ENCODE assay signal across 1 cellular context in genomic region chr1:9593492-9594465, GRCh38.
TF ChIP-seq lines count a peak whose summit lies in the region.

No MANE protein-coding gene starts in this region.

TF ChIP-seq in HepG2, 621 proteins besides CTCF, POLR2A, EP300 and RAD21 (continued from another document and continues in another):
- TF ChIP-seq ZGPAT (CRISPR knock-in tag; IDR thresholded peaks at IDR 0.05), result 0 out of 2 replicates have a peak, but pooled peaks have one; percentile 26
- no peak for TF ChIP-seq MLX (CRISPR knock-in tag; IDR thresholded peaks at IDR 0.05)
- TF ChIP-seq REST (IDR thresholded peaks at IDR 0.05; ENCODE audit: borderline replicate concordance in 1 of 2, low read depth in 1 of 2, low read length in 2 of 2), result peak; percentile 25 to 82
- TF ChIP-seq PRPF4 (IDR thresholded peaks at IDR 0.05; ENCODE audit: low read depth, low read length, poor library complexity, severe bottlenecking), result no peak
- TF ChIP-seq ZKSCAN5 (CRISPR knock-in tag; IDR thresholded peaks at IDR 0.05), result no peak
- TF ChIP-seq ZNF574 (CRISPR knock-in tag; IDR thresholded peaks at IDR 0.05), result no peak
- no peak for TF ChIP-seq MIER3 (CRISPR knock-in tag; IDR thresholded peaks at IDR 0.05; ENCODE audit: borderline replicate concordance)
- no peak for TF ChIP-seq PPARG (CRISPR knock-in tag; conservative IDR thresholded peaks at IDR 0.05)
- no peak for TF ChIP-seq AFF4 (CRISPR knock-in tag; IDR thresholded peaks at IDR 0.05)
- no peak for TF ChIP-seq JUN (CRISPR knock-in tag; IDR thresholded peaks at IDR 0.05)
- TF ChIP-seq ZNF207 (IDR thresholded peaks at IDR 0.05; ENCODE audit: borderline replicate concordance), result no peak
- TF ChIP-seq ATM (IDR thresholded peaks at IDR 0.05; ENCODE audit: borderline replicate concordance), result no peak
- no peak for TF ChIP-seq ZNF589 (CRISPR knock-in tag; conservative IDR thresholded peaks at IDR 0.05)
- no peak for TF ChIP-seq IRF2 (CRISPR knock-in tag; IDR thresholded peaks at IDR 0.05)
- no peak for TF ChIP-seq ZNF878 (CRISPR knock-in tag; IDR thresholded peaks at IDR 0.05)
- TF ChIP-seq ZNF318 (CRISPR knock-in tag; IDR thresholded peaks at IDR 0.05), result no peak
- no peak for TF ChIP-seq CSRNP2 (CRISPR knock-in tag; conservative IDR thresholded peaks at IDR 0.05; ENCODE audit: low read depth)
- no peak for TF ChIP-seq SP140L (CRISPR knock-in tag; IDR thresholded peaks at IDR 0.05; ENCODE audit: borderline replicate concordance)
- TF ChIP-seq ETV5 (CRISPR knock-in tag; IDR thresholded peaks at IDR 0.05; ENCODE audit: borderline replicate concordance), result peak; percentile 81
- TF ChIP-seq RBAK (CRISPR knock-in tag; IDR thresholded peaks at IDR 0.05), result no peak
- no peak for TF ChIP-seq SIN3B (IDR thresholded peaks at IDR 0.05; ENCODE audit: low read length)
- 0 out of 2 replicates have a peak, but pooled peaks have one; percentile 26 for TF ChIP-seq FOXK1 (CRISPR knock-in tag; IDR thresholded peaks at IDR 0.05; ENCODE audit: borderline replicate concordance, low read depth)
- no peak for TF ChIP-seq ZNF782 (CRISPR knock-in tag; IDR thresholded peaks at IDR 0.05; ENCODE audit: borderline replicate concordance)
- TF ChIP-seq KLF6 (CRISPR knock-in tag; IDR thresholded peaks at IDR 0.05), result no peak
- peak; percentile 33; the same call in 1 of the 2 replicates for TF ChIP-seq ZNF292 (CRISPR knock-in tag; IDR thresholded peaks at IDR 0.05; ENCODE audit: borderline replicate concordance, low read depth)
- TF ChIP-seq RCOR2 (CRISPR knock-in tag; IDR thresholded peaks at IDR 0.05), result no peak
- no peak for TF ChIP-seq ZNF614 (CRISPR knock-in tag; IDR thresholded peaks at IDR 0.05; ENCODE audit: borderline replicate concordance)
- TF ChIP-seq ZNF17 (CRISPR knock-in tag; IDR thresholded peaks at IDR 0.05), result no peak
- no peak for TF ChIP-seq SPEN (CRISPR knock-in tag; IDR thresholded peaks at IDR 0.05; ENCODE audit: low read depth)
- no peak for TF ChIP-seq ZNF263 (CRISPR knock-in tag; IDR thresholded peaks at IDR 0.05)
- TF ChIP-seq NR2C2 (CRISPR knock-in tag; IDR thresholded peaks at IDR 0.05; ENCODE audit: borderline replicate concordance), result no peak
